ENCODE assay signal across 1 cellular context in genomic region chr3:15102256-15102655, GRCh38.
A peak's percentile ranks its signal among the peaks of the same experiment; 100 is the strongest.
TF ChIP-seq lines count a peak whose summit lies in the region.

No MANE protein-coding gene starts in this region.

TF ChIP-seq in HepG2, 621 proteins besides CTCF, POLR2A, EP300 and RAD21:
- TF ChIP-seq KMT2A (CRISPR knock-in tag; IDR thresholded peaks at IDR 0.05) = no peak
- no peak for TF ChIP-seq ZNF879 (CRISPR knock-in tag; IDR thresholded peaks at IDR 0.05)
- TF ChIP-seq ATF5 (CRISPR knock-in tag; IDR thresholded peaks at IDR 0.05; ENCODE audit: low read depth) = no peak
- no peak for TF ChIP-seq ZNF558 (CRISPR knock-in tag; IDR thresholded peaks at IDR 0.05; ENCODE audit: borderline replicate concordance)
- TF ChIP-seq SP2 (CRISPR knock-in tag; IDR thresholded peaks at IDR 0.05) = no peak
- TF ChIP-seq NONO (IDR thresholded peaks at IDR 0.05) = no peak
- no peak for TF ChIP-seq NONO (CRISPR knock-in tag; conservative IDR thresholded peaks at IDR 0.05)
- 0 out of 2 replicates have a peak, but pooled peaks have one; percentile 23 for TF ChIP-seq HNRNPL (IDR thresholded peaks at IDR 0.05; ENCODE audit: low read depth, low read length)
- TF ChIP-seq TFAP4 (IDR thresholded peaks at IDR 0.05; ENCODE audit: borderline replicate concordance, low read depth) = no peak
- no peak for TF ChIP-seq ZNF441 (CRISPR knock-in tag; IDR thresholded peaks at IDR 0.05; ENCODE audit: borderline replicate concordance)
- TF ChIP-seq THAP9 (CRISPR knock-in tag; IDR thresholded peaks at IDR 0.05; ENCODE audit: borderline replicate concordance) = no peak
- TF ChIP-seq KLF6 (CRISPR knock-in tag; IDR thresholded peaks at IDR 0.05) = no peak
- TF ChIP-seq MED1 (CRISPR knock-in tag; IDR thresholded peaks at IDR 0.05) = no peak
- no peak for TF ChIP-seq JUN (CRISPR knock-in tag; IDR thresholded peaks at IDR 0.05)
- 0 out of 2 replicates have a peak, but pooled peaks have one; percentile 4 for TF ChIP-seq ARID4A (CRISPR knock-in tag; IDR thresholded peaks at IDR 0.05; ENCODE audit: borderline replicate concordance)
- TF ChIP-seq CSRNP2 (CRISPR knock-in tag; conservative IDR thresholded peaks at IDR 0.05; ENCODE audit: low read depth) = no peak
- TF ChIP-seq ZNF687 (CRISPR knock-in tag; IDR thresholded peaks at IDR 0.05) = peak; percentile 14; the same call in 1 of the 2 replicates
